ENCODE assay signal across 34 cellular contexts in genomic region chr7:122350701-122351100, GRCh38. TPM values are rescaled to one million over a fixed set of nuclear protein-coding genes. Genes with fewer than 3 reads are reported as not detected.
"Had no signal": no experiment of that assay in that cellular context is flagged by ENCODE, and none has a peak within 500 bp of the region (broad histone marks: within the 10 kb centered on the region; RNA-seq: fewer than 3 reads in every experiment).

No MANE protein-coding gene starts in this region.

- H3K27ac Mint-ChIP-seq: memory B cell; mesothelial cell of epicardium; naive B cell; natural killer cell treated with Interleukin-12 subunit alpha and Interleukin-12 subunit beta and Interleukin-15 and Interleukin-18, amount 100 ng/mL, for 72 hours; stimulated activated effector memory CD8-positive, alpha-beta T cell treated with anti-CD3 and anti-CD28 coated beads, Interleukin-12 subunit alpha, Interleukin-12 subunit beta, amount 100 ng/mL, for 72 hours had no signal

- DNase-seq: dorsolateral prefrontal cortex; effector CD4-positive, alpha-beta T cell; foreskin fibroblast; gastrocnemius medialis; heart left ventricle; kidney; mucosa of descending colon; naive B cell; sigmoid colon; stimulated activated CD4-positive, alpha-beta T cell treated with anti-CD3 and anti-CD28 coated beads, Interleukin-2, amount 100 ng/mL, for 24 hours; stimulated activated CD4-positive, alpha-beta T cell treated with anti-CD3 and anti-CD28 coated beads, Interleukin-4, amount 100 ng/mL, for 24 hours; stimulated activated naive CD4-positive, alpha-beta T cell treated with Interleukin-2 at 50 U/mL for 16 hours; stomach; thyroid gland; trophoblast cell had no signal

- H3K9me3 Mint-ChIP-seq: memory B cell; mesothelial cell of epicardium; natural killer cell treated with Interleukin-12 subunit alpha and Interleukin-12 subunit beta and Interleukin-15 and Interleukin-18, amount 100 ng/mL, for 72 hours; neural crest cell had no signal

- H3K27me3 ChIP-seq: dorsolateral prefrontal cortex, gastrocnemius medialis, heart left ventricle, hepatocyte, right atrium auricular region, sigmoid colon, stomach, thyroid gland, vagina had no signal

- H3K4me3 Mint-ChIP-seq: memory B cell; mesothelial cell of epicardium; naive B cell; natural killer cell treated with Interleukin-12 subunit alpha and Interleukin-12 subunit beta and Interleukin-15 and Interleukin-18, amount 100 ng/mL, for 72 hours; neural crest cell; stimulated activated effector memory CD8-positive, alpha-beta T cell treated with anti-CD3 and anti-CD28 coated beads, Interleukin-12 subunit alpha, Interleukin-12 subunit beta, amount 100 ng/mL, for 72 hours had no signal

- H3K4me1 ChIP-seq: gastrocnemius medialis, heart left ventricle, prostate gland, right atrium auricular region, sigmoid colon, stomach, thyroid gland, vagina had no signal

- H3K36me3 ChIP-seq: gastrocnemius medialis, heart left ventricle, prostate gland, right atrium auricular region, sigmoid colon, stomach, thyroid gland, vagina had no signal

- H3K4me2 ChIP-seq: hepatocyte had no signal

- H3K27ac ChIP-seq: dorsolateral prefrontal cortex, epithelial cell of prostate, gastrocnemius medialis, heart left ventricle, hepatocyte, prostate gland, right atrium auricular region, sigmoid colon, stomach, thyroid gland, vagina had no signal

- H2AFZ ChIP-seq: hepatocyte had no signal

- H3K4me1 Mint-ChIP-seq: memory B cell; naive B cell; neural crest cell; stimulated activated effector memory CD8-positive, alpha-beta T cell treated with anti-CD3 and anti-CD28 coated beads, Interleukin-12 subunit alpha, Interleukin-12 subunit beta, amount 100 ng/mL, for 72 hours had no signal

- ATAC-seq: esophagus mucosa; gastrocnemius medialis; heart left ventricle; left lobe of liver; mucosa of descending colon; natural killer cell treated with Interleukin-12 subunit alpha and Interleukin-12 subunit beta and Interleukin-15 and Interleukin-18, amount 100 ng/mL, for 72 hours; stimulated activated effector memory CD8-positive, alpha-beta T cell treated with anti-CD3 and anti-CD28 coated beads, Interleukin-12 subunit alpha, Interleukin-12 subunit beta, amount 100 ng/mL, for 72 hours had no signal

- H3K4me3 ChIP-seq: dorsolateral prefrontal cortex, gastrocnemius medialis, heart left ventricle, hepatocyte, lung, mucosa of descending colon, prostate gland, right atrium auricular region, sigmoid colon, stomach, thyroid gland, vagina had no signal

- H3K79me2 ChIP-seq: hepatocyte had no signal

- H3K27me3 Mint-ChIP-seq: memory B cell; naive B cell; natural killer cell treated with Interleukin-12 subunit alpha and Interleukin-12 subunit beta and Interleukin-15 and Interleukin-18, amount 100 ng/mL, for 72 hours had no signal

- H3K36me3 Mint-ChIP-seq: memory B cell; mesothelial cell of epicardium; naive B cell; natural killer cell treated with Interleukin-12 subunit alpha and Interleukin-12 subunit beta and Interleukin-15 and Interleukin-18, amount 100 ng/mL, for 72 hours; stimulated activated effector memory CD8-positive, alpha-beta T cell treated with anti-CD3 and anti-CD28 coated beads, Interleukin-12 subunit alpha, Interleukin-12 subunit beta, amount 100 ng/mL, for 72 hours had no signal

- H3K9me3 ChIP-seq: gastrocnemius medialis, heart left ventricle, mucosa of descending colon, prostate gland, right atrium auricular region, sigmoid colon, stomach, thyroid gland, vagina had no signal

RNA-seq across cellular contexts. Expression of gene FEZF1, which starts 46.2 kb away (rescaled TPM):
- total RNA-seq: esophagus mucosa; gastrocnemius medialis; glomerular endothelial cell; hepatocyte; kidney; left lobe of liver; liver; mesothelial cell of epicardium; mucosa of descending colon; natural killer cell treated with Interleukin-12 subunit alpha and Interleukin-12 subunit beta and Interleukin-15 and Interleukin-18, amount 100 ng/mL, for 72 hours; neural crest cell; osteoblast; right atrium auricular region; sigmoid colon; skeletal muscle tissue; stomach; subcutaneous adipose tissue; thyroid gland; ureter; vagina had no signal
- polyA plus RNA-seq: heart left ventricle, liver, sigmoid colon, stomach had no signal
